ENCODE assay signal across 12 cellular contexts in genomic region chr13:84607614-84608013, GRCh38.
DNase-seq lines count a peak whose midpoint lies in the region; ATAC-seq, FAIRE-seq and TF ChIP-seq lines count a peak whose summit lies in the region.
"Had no signal": no experiment of that assay in that cellular context is flagged by ENCODE, and none has a peak within 500 bp of the region (broad histone marks: within the 10 kb centered on the region; RNA-seq: fewer than 3 reads in every experiment).

No MANE protein-coding gene starts in this region.

- no peak overlapping the region for H4K5ac ChIP-seq in H1 (ENCODE audit: insufficient read length, low read depth, low read length)
- no peak overlapping the region for H4K5ac ChIP-seq in H9 (ENCODE audit: insufficient read length, low read depth, low read length)

- H3K4me1 ChIP-seq in H1 (replicated peaks in 1 of 4; ENCODE audit: control insufficient read depth in 3 of 4, insufficient read depth in 4 of 4, low read length in 3 of 4), result no peaks in the 10 kb centered on the region; a peak in 1 of 7 replicates
- H3K4me1 ChIP-seq in H9 (ENCODE audit: insufficient read depth, low read length), result no peaks in the 10 kb centered on the region
- H3K4me1 ChIP-seq: body of pancreas had no signal

- H2AK5ac ChIP-seq in H1 (ENCODE audit: low read depth, low read length) (no peak overlapping the region), H9 (ENCODE audit: insufficient read length, low read length) (no peak overlapping the region)

- H3K23ac ChIP-seq in H1 (ENCODE audit: insufficient read length) (no peak overlapping the region), H9 (ENCODE audit: insufficient read length, low read depth, low read length) (no peak overlapping the region)

- H2BK120ac ChIP-seq in H1 (replicated peaks; ENCODE audit: low read depth, low read length), result no peak overlapping the region
- no peak overlapping the region for H2BK120ac ChIP-seq in H9 (ENCODE audit: low read depth, low read length, poor library complexity, severe bottlenecking)

- H3K36me3 Mint-ChIP-seq in H9 (ENCODE audit: insufficient read depth in 1 of 3, low read depth in 3 of 3), result no peaks in the 10 kb centered on the region

- no peak overlapping the region for H3K4ac ChIP-seq in H1 (replicated peaks; ENCODE audit: insufficient read length, low read depth, low read length)
- H3K4ac ChIP-seq in H9 (ENCODE audit: low read depth, low read length), result no peak overlapping the region

- no peak overlapping the region for H3K9ac ChIP-seq in H1 (replicated peaks in 1 of 4; ENCODE audit: extremely low read depth in 1 of 4, low read depth in 3 of 4, low read length in 3 of 4)
- H3K9ac ChIP-seq in H9 (ENCODE audit: extremely low read depth, insufficient read length, low read length), result no peak overlapping the region

- H4K91ac ChIP-seq in H1 (replicated peaks; ENCODE audit: insufficient read length, low read length) (no peak overlapping the region), H9 (ENCODE audit: insufficient read length, low read depth, low read length) (no peak overlapping the region)

- peak; percentile 83 for DNase-seq in EH (ENCODE audit: low read depth)
- DNase-seq in NCI-H226, result peak; percentile 76
- DNase-seq in H1 (ENCODE audit: low read depth in 1 of 2, low spot score in 2 of 2), result no peak
- peak; percentile 65 for DNase-seq in myocyte (ENCODE audit: low read depth)
- no peak for DNase-seq in H9
- DNase-seq: body of pancreas, GOT3, KBM-7 had no signal

- H3K56ac ChIP-seq in H1 (replicated peaks; ENCODE audit: insufficient read length, low read depth, low read length), result no peak overlapping the region
- no peak overlapping the region for H3K56ac ChIP-seq in H9 (ENCODE audit: insufficient read length, low read depth, low read length)

- no peak overlapping the region for H4K8ac ChIP-seq in H1 (ENCODE audit: extremely low read depth, insufficient read depth, low read length)
- H4K8ac ChIP-seq in H9 (replicated peaks; ENCODE audit: insufficient read length, low read depth, low read length), result no peak overlapping the region

- 0 out of 2 replicates have a peak overlapping the region, but pooled peaks have one; percentile 20 for H2AFZ ChIP-seq in H1 (ENCODE audit: low read length)
- H2AFZ ChIP-seq in H9 (ENCODE audit: low read length), result no peak overlapping the region

- H3K4me3 Mint-ChIP-seq in H9, result no peak overlapping the region

- H3K27ac Mint-ChIP-seq in H9, result no peak overlapping the region

- H3T11ph ChIP-seq in H9 (ENCODE audit: low read length), result no peak overlapping the region

- TF ChIP-seq RAD21 in H1 (IDR thresholded peaks at IDR 0.05 in 1 of 2, conservative IDR thresholded peaks at IDR 0.05 in 1 of 2; ENCODE audit: low read depth in 2 of 2, low read length in 2 of 2), result no peak

- H3K79me1 ChIP-seq in H1 (ENCODE audit: low read depth, low read length) (no peaks in the 10 kb centered on the region), H9 (ENCODE audit: insufficient read depth, low read depth, low read length, poor library complexity, severe bottlenecking) (no peaks in the 10 kb centered on the region)

- H2BK15ac ChIP-seq in H1 (ENCODE audit: low read length) (no peak overlapping the region), H9 (ENCODE audit: low read depth, low read length) (no peak overlapping the region)

- no peaks in the 10 kb centered on the region for H3K36me3 ChIP-seq in H1 (ENCODE audit: control insufficient read depth in 2 of 4, insufficient read depth in 4 of 4, low read length in 3 of 4)

- ATAC-seq in HG02642 (IDR thresholded peaks at IDR 0.05; ENCODE audit: poor library complexity, unreplicated experiment) (no peak), GM21526 (IDR thresholded peaks at IDR 0.05; ENCODE audit: low FRiP score, unreplicated experiment) (no peak), GM18868 (IDR thresholded peaks at IDR 0.05; ENCODE audit: unreplicated experiment) (no peak)
- ATAC-seq: body of pancreas had no signal

- H3K9me3 ChIP-seq in H1 (ENCODE audit: insufficient read depth in 2 of 2, low read depth in 1 of 2, low read length in 1 of 2) (no peaks in the 10 kb centered on the region), H9 (ENCODE audit: control insufficient read depth, low read depth, low read length) (no peaks in the 10 kb centered on the region)
- H3K9me3 ChIP-seq: body of pancreas had no signal

- H3K27me3 Mint-ChIP-seq in H9 (ENCODE audit: low read depth), result no peaks in the 10 kb centered on the region

- H3K79me2 ChIP-seq in H1 (ENCODE audit: control insufficient read depth in 1 of 2, insufficient read depth in 2 of 2, low read length in 2 of 2) (no peaks in the 10 kb centered on the region), H9 (ENCODE audit: insufficient read depth, low read length) (no peaks in the 10 kb centered on the region)

- TF ChIP-seq POLR2A in H1 (IDR thresholded peaks at IDR 0.05; ENCODE audit: control extremely low read depth in 1 of 2, low read depth in 2 of 2, low read length in 2 of 2), result no peak

- H3K27ac ChIP-seq in H1 (ENCODE audit: low read depth, low read length) (no peak overlapping the region), H9 (ENCODE audit: insufficient read length, low read depth, low read length) (no peak overlapping the region)
- H3K27ac ChIP-seq: body of pancreas, VCaP had no signal

- no peak overlapping the region for H2BK12ac ChIP-seq in H1 (ENCODE audit: low read depth, low read length)
- no peak overlapping the region for H2BK12ac ChIP-seq in H9 (ENCODE audit: insufficient read length, low read depth, low read length)

- H3K18ac ChIP-seq in H1 (ENCODE audit: extremely low read depth, low read length) (no peak overlapping the region), H9 (ENCODE audit: insufficient read length, low read depth, low read length) (no peak overlapping the region)

- FAIRE-seq in H1 (lab: Jason Lieb, UNC), result no peak

- CTCF ChIA-PET in H1 (lab: Charles Lee; ENCODE audit: partially characterized antibody), result no interaction called here

- H3K23me2 ChIP-seq in H1 (ENCODE audit: low read depth, low read length) (no peaks in the 10 kb centered on the region), H9 (ENCODE audit: insufficient read length, low read depth, low read length, poor library complexity, severe bottlenecking) (no peaks in the 10 kb centered on the region)

- no peaks in the 10 kb centered on the region for H3K4me1 Mint-ChIP-seq in H9

- POLR2A ChIA-PET in H1 (lab: Charles Lee; ENCODE audit: partially characterized antibody), result no interaction called here

- H3K14ac ChIP-seq in H1 (ENCODE audit: insufficient read length), result no peak overlapping the region
- no peak overlapping the region for H3K14ac ChIP-seq in H9 (ENCODE audit: insufficient read depth, low read length)

- TF ChIP-seq EP300 in H1 (IDR thresholded peaks at IDR 0.05; ENCODE audit: borderline replicate concordance in 1 of 2, low read depth in 2 of 2, low read length in 2 of 2), result no peak

- H2BK5ac ChIP-seq in H1 (ENCODE audit: low read depth, low read length) (no peak overlapping the region), H9 (ENCODE audit: insufficient read length, low read length) (no peak overlapping the region)

- H3K4me2 ChIP-seq in H1 (ENCODE audit: insufficient read depth in 1 of 2, low read depth in 2 of 2, low read length in 2 of 2) (no peak overlapping the region), H9 (ENCODE audit: insufficient read depth, insufficient read length, low read length) (no peak overlapping the region)

- no peak overlapping the region for H3K4me3 ChIP-seq in H1 (ENCODE audit: extremely low read depth in 1 of 4, insufficient read depth in 2 of 4, low read depth in 3 of 4, low read length in 4 of 4)
- H3K4me3 ChIP-seq: body of pancreas had no signal

- H3K9me3 Mint-ChIP-seq in H9, result no peaks in the 10 kb centered on the region

- 72% methylated on average over 2 of the region's 2 CpGs; no CpG with 5 or more reads in 1 of the 2 experiments for WGBS in H1 (ENCODE audit: extremely low coverage in 1 of 2, insufficient coverage in 1 of 2, insufficient read length in 1 of 2, insufficient replicate concordance in 2 of 2, low coverage in 1 of 2, low lambda C conversion rate in 2 of 2, missing lambda C conversion rate in 1 of 2), 2 experiments
- no CpG with 5 or more reads among the region's 2 CpGs for WGBS in H9 (ENCODE audit: extremely low coverage, insufficient read length, low lambda C conversion rate)

- H4K20me1 ChIP-seq in H1 (replicated peaks in 1 of 2; ENCODE audit: control insufficient read depth in 1 of 2, insufficient read depth in 2 of 2, low read length in 2 of 2), result no peaks in the 10 kb centered on the region
- no peaks in the 10 kb centered on the region for H4K20me1 ChIP-seq in H9 (ENCODE audit: control insufficient read depth, insufficient read depth, insufficient read length)

- H3K27me3 ChIP-seq in H1 (replicated peaks in 1 of 4; ENCODE audit: control insufficient read depth in 3 of 4, extremely low read depth in 1 of 4, insufficient read depth in 3 of 4, low read length in 3 of 4) (no peaks in the 10 kb centered on the region), H9 (ENCODE audit: insufficient read depth, low read length) (no peaks in the 10 kb centered on the region)
- H3K27me3 ChIP-seq: body of pancreas had no signal

- no peak overlapping the region for H2BK20ac ChIP-seq in H1 (ENCODE audit: low read length)
- H2BK20ac ChIP-seq in H9 (ENCODE audit: low read depth, low read length, poor library complexity, severe bottlenecking), result no peak overlapping the region

- TF ChIP-seq CTCF in H1 (IDR thresholded peaks at IDR 0.05; ENCODE audit: control extremely low read depth in 1 of 3, insufficient read depth in 1 of 3, low read depth in 1 of 3, low read length in 3 of 3) (no peak), H9 (conservative IDR thresholded peaks at IDR 0.05) (no peak)

TF ChIP-seq in H1, 55 proteins besides CTCF, POLR2A, EP300 and RAD21 (continues in another document):
- no peak for TF ChIP-seq PHF8 (conservative IDR thresholded peaks at IDR 0.05; ENCODE audit: low read depth, low read length)
- TF ChIP-seq ATF2 (IDR thresholded peaks at IDR 0.05; ENCODE audit: low read length), result no peak
- no peak for TF ChIP-seq POU5F1 (IDR thresholded peaks at IDR 0.05; ENCODE audit: low read depth, low read length)

Comparison
In these comparisons a context has a peak if more than half of its experiments do, and no peak if none do; other contexts are left out.
1. DNase-seq: peak in EH (single experiment), NCI-H226 (single experiment) and myocyte (single experiment); none in H1 (0 of 2) and H9 (single experiment).